Comparison of ENCODE assay signal across 23 cellular contexts in the genomic region with DNA sequence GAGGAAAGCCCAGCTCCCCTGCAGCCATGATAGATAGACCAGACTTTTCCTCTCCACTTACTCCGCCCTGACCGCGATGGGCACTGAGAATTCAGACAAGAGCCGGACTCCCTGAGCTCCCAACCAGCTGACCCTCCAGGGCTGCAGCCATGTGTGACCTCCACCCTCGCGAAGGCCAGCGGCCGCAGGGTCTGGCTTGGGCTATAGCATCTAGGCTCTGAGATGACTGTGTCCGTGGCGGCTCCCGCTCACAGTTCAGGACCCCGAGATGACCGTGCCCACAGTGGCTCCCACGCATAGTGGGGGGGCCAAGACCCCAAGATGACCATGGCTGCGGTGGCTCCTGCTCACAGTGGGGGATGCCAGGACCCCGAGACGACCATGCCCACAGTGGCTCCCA. TPM values are rescaled to one million over a fixed set of nuclear protein-coding genes. Genes with fewer than 3 reads are reported as not detected.
DNase-seq lines count a peak whose midpoint lies in the region; ATAC-seq and TF ChIP-seq lines count a peak whose summit lies in the region.
"Had no signal": no experiment of that assay in that cellular context is flagged by ENCODE, and none has a peak within 500 bp of the region (broad histone marks: within the 10 kb centered on the region; RNA-seq: fewer than 3 reads in every experiment).

No MANE protein-coding gene starts in this region.

- H3K9me3 ChIP-seq in CD8-positive, alpha-beta memory T cell (ENCODE audit: low read length), result no peaks in the 10 kb centered on the region
- H3K9me3 ChIP-seq: A549 had no signal

- no peak overlapping the region for H3K27ac ChIP-seq in CD8-positive, alpha-beta memory T cell (ENCODE audit: low read depth, low read length)
- H3K27ac ChIP-seq: A549, KMS-11, PC-9, RWPE1 had no signal

- TF ChIP-seq CTCF in nephron progenitor cell (IDR thresholded peaks at IDR 0.05) (no peak), lower leg skin (IDR thresholded peaks at IDR 0.05) (no peak)

- intact Hi-C loops in lower leg skin (cut with DNase I; ENCODE audit: low total_unique reads), result no loop called here

- H3K36me3 Mint-ChIP-seq in activated naive CD4-positive, alpha-beta T cell treated with anti-CD3 and anti-CD28 coated beads, Interleukin-2, amount 50 U/mL, for 24 hours, result no peaks in the 10 kb centered on the region
- no peaks in the 10 kb centered on the region for H3K36me3 Mint-ChIP-seq in activated naive CD4-positive, alpha-beta T cell treated with anti-CD3 and anti-CD28 coated beads, Interleukin-2, amount 10 ng/mL, durations not matched to agents 7 days and 5 days
- H3K36me3 Mint-ChIP-seq in CD8-positive, alpha-beta memory T cell, result no peaks in the 10 kb centered on the region
- H3K36me3 Mint-ChIP-seq in central memory CD8-positive, alpha-beta T cell (ENCODE audit: insufficient read depth), result peaks cover 37% of the 10 kb centered on the region
- peaks cover 2 to 6% of the 10 kb centered on the region in 2 donors for H3K36me3 Mint-ChIP-seq in stimulated activated naive B cell treated with anti-CD40 and anti-IgM and Interleukin-4, amounts not matched to agents 10 μg/mL and 1 μg/mL and 100 μg/mL, for 72 hours
- no peaks in the 10 kb centered on the region for H3K36me3 Mint-ChIP-seq in nephron progenitor cell (ENCODE audit: low read depth)

- no peaks in the 10 kb centered on the region for H3K27me3 ChIP-seq in CD8-positive, alpha-beta memory T cell (ENCODE audit: insufficient read depth, low read length, poor library complexity, severe bottlenecking)

- no peak for ATAC-seq in central memory CD8-positive, alpha-beta T cell (replicated peaks; ENCODE audit: extremely low read depth, poor library complexity, severe bottlenecking)
- ATAC-seq in stimulated activated naive B cell treated with anti-CD40 and anti-IgM and Interleukin-4, amounts not matched to agents 10 μg/mL and 1 μg/mL and 100 μg/mL, for 72 hours (replicated peaks), result no peak
- ATAC-seq: HepG2 had no signal

- H3K27ac Mint-ChIP-seq in activated naive CD4-positive, alpha-beta T cell treated with anti-CD3 and anti-CD28 coated beads, Interleukin-2, amount 50 U/mL, for 24 hours, result no peak overlapping the region
- H3K27ac Mint-ChIP-seq in activated naive CD4-positive, alpha-beta T cell treated with anti-CD3 and anti-CD28 coated beads, Interleukin-2, amount 10 ng/mL, durations not matched to agents 7 days and 5 days, result no peak overlapping the region
- peak overlapping the region; percentile 43 to 98 (median 91) for H3K27ac Mint-ChIP-seq in CD8-positive, alpha-beta memory T cell
- H3K27ac Mint-ChIP-seq in central memory CD8-positive, alpha-beta T cell (ENCODE audit: low read depth), result peak overlapping the region; percentile 89
- H3K27ac Mint-ChIP-seq in stimulated activated naive B cell treated with anti-CD40 and anti-IgM and Interleukin-4, amounts not matched to agents 10 μg/mL and 1 μg/mL and 100 μg/mL, for 72 hours, result peak overlapping the region; percentile 25
- no peak overlapping the region for H3K27ac Mint-ChIP-seq in nephron progenitor cell

- H3K36me3 ChIP-seq in CD8-positive, alpha-beta memory T cell (ENCODE audit: insufficient read depth, low read length), result no peaks in the 10 kb centered on the region

- H3K4me1 Mint-ChIP-seq in activated naive CD4-positive, alpha-beta T cell treated with anti-CD3 and anti-CD28 coated beads, Interleukin-2, amount 50 U/mL, for 24 hours, result peaks cover 48% of the 10 kb centered on the region
- peaks cover 56% of the 10 kb centered on the region for H3K4me1 Mint-ChIP-seq in activated naive CD4-positive, alpha-beta T cell treated with anti-CD3 and anti-CD28 coated beads, Interleukin-2, amount 10 ng/mL, durations not matched to agents 7 days and 5 days
- H3K4me1 Mint-ChIP-seq in CD8-positive, alpha-beta memory T cell, result peaks cover 46 to 59% (median 47%) of the 10 kb centered on the region in 3 donors
- H3K4me1 Mint-ChIP-seq in central memory CD8-positive, alpha-beta T cell, result peaks cover 50% of the 10 kb centered on the region
- H3K4me1 Mint-ChIP-seq in stimulated activated naive B cell treated with anti-CD40 and anti-IgM and Interleukin-4, amounts not matched to agents 10 μg/mL and 1 μg/mL and 100 μg/mL, for 72 hours, result peaks cover 31 to 49% of the 10 kb centered on the region in 2 donors
- H3K4me1 Mint-ChIP-seq in nephron progenitor cell, result peaks cover 42% of the 10 kb centered on the region

- H3K9me3 Mint-ChIP-seq in activated naive CD4-positive, alpha-beta T cell treated with anti-CD3 and anti-CD28 coated beads, Interleukin-2, amount 50 U/mL, for 24 hours, result no peaks in the 10 kb centered on the region
- no peaks in the 10 kb centered on the region for H3K9me3 Mint-ChIP-seq in activated naive CD4-positive, alpha-beta T cell treated with anti-CD3 and anti-CD28 coated beads, Interleukin-2, amount 10 ng/mL, durations not matched to agents 7 days and 5 days
- no peaks in the 10 kb centered on the region for H3K9me3 Mint-ChIP-seq in CD8-positive, alpha-beta memory T cell
- no peaks in the 10 kb centered on the region for H3K9me3 Mint-ChIP-seq in central memory CD8-positive, alpha-beta T cell
- H3K9me3 Mint-ChIP-seq in stimulated activated naive B cell treated with anti-CD40 and anti-IgM and Interleukin-4, amounts not matched to agents 10 μg/mL and 1 μg/mL and 100 μg/mL, for 72 hours, result no peaks in the 10 kb centered on the region
- H3K9me3 Mint-ChIP-seq in nephron progenitor cell, result no peaks in the 10 kb centered on the region

- no peak overlapping the region for H3K4me3 ChIP-seq in CD8-positive, alpha-beta memory T cell (ENCODE audit: low read length)
- no peak overlapping the region for H3K4me3 ChIP-seq in lower leg skin (ENCODE audit: low read depth, poor library complexity, severe bottlenecking)
- H3K4me3 ChIP-seq: A549, PC-9 had no signal

- H3K4me3 Mint-ChIP-seq in activated naive CD4-positive, alpha-beta T cell treated with anti-CD3 and anti-CD28 coated beads, Interleukin-2, amount 50 U/mL, for 24 hours, result peak overlapping the region; percentile 3
- H3K4me3 Mint-ChIP-seq in activated naive CD4-positive, alpha-beta T cell treated with anti-CD3 and anti-CD28 coated beads, Interleukin-2, amount 10 ng/mL, durations not matched to agents 7 days and 5 days, result no peak overlapping the region
- H3K4me3 Mint-ChIP-seq in CD8-positive, alpha-beta memory T cell, result peak overlapping the region in 5 of 7 donors; percentile 13 to 79 (median 24)
- H3K4me3 Mint-ChIP-seq in central memory CD8-positive, alpha-beta T cell, result no peak overlapping the region
- no peak overlapping the region for H3K4me3 Mint-ChIP-seq in stimulated activated naive B cell treated with anti-CD40 and anti-IgM and Interleukin-4, amounts not matched to agents 10 μg/mL and 1 μg/mL and 100 μg/mL, for 72 hours
- no peak overlapping the region for H3K4me3 Mint-ChIP-seq in nephron progenitor cell

- DNase-seq in activated naive CD4-positive, alpha-beta T cell treated with anti-CD3 and anti-CD28 coated beads, Interleukin-2, amount 10 ng/mL, durations not matched to agents 7 days and 5 days, result no peak
- DNase-seq in CD8-positive, alpha-beta memory T cell, result no peak
- DNase-seq in central memory CD8-positive, alpha-beta T cell (ENCODE audit: low spot score in 2 of 2), result no peak
- DNase-seq in stimulated activated naive B cell treated with anti-CD40 and anti-IgM and Interleukin-4, amounts not matched to agents 10 μg/mL and 1 μg/mL and 100 μg/mL, for 72 hours, result no peak
- DNase-seq in nephron progenitor cell (no peak), lower leg skin (ENCODE audit: low spot score in 2 of 2) (no peak)
- DNase-seq in activated naive CD4-positive, alpha-beta T cell (lab: John Stamatoyannopoulos, UW), result no peak
- DNase-seq: COR-L47, DMS 273 treated with DMSO at 0.1 percent for 48 hours, GDM1, H7, MV-4-11, NCI-H1417, NCI-H187, NCI-H2107, NCI-H510A, PC-9, SIG-M5 had no signal

- POLR2A ChIA-PET in CD8-positive, alpha-beta memory T cell (lab: Charles Lee), result no interaction called here

- 90 to 93% methylated on average over 14 to 17 of the region's 17 CpGs for WGBS in lower leg skin, 2 donors

- CTCF ChIA-PET in activated naive CD4-positive, alpha-beta T cell treated with anti-CD3 and anti-CD28 coated beads, Interleukin-2, amount 10 ng/mL, durations not matched to agents 7 days and 5 days (lab: Charles Lee), result no interaction called here
- CTCF ChIA-PET in CD8-positive, alpha-beta memory T cell (lab: Charles Lee), result no interaction called here

- H3K27me3 Mint-ChIP-seq in activated naive CD4-positive, alpha-beta T cell treated with anti-CD3 and anti-CD28 coated beads, Interleukin-2, amount 50 U/mL, for 24 hours, result no peaks in the 10 kb centered on the region
- H3K27me3 Mint-ChIP-seq in activated naive CD4-positive, alpha-beta T cell treated with anti-CD3 and anti-CD28 coated beads, Interleukin-2, amount 10 ng/mL, durations not matched to agents 7 days and 5 days, result no peaks in the 10 kb centered on the region
- peaks cover 0 to 2% of the 10 kb centered on the region in 2 donors for H3K27me3 Mint-ChIP-seq in CD8-positive, alpha-beta memory T cell
- H3K27me3 Mint-ChIP-seq in central memory CD8-positive, alpha-beta T cell, result no peaks in the 10 kb centered on the region
- no peaks in the 10 kb centered on the region for H3K27me3 Mint-ChIP-seq in stimulated activated naive B cell treated with anti-CD40 and anti-IgM and Interleukin-4, amounts not matched to agents 10 μg/mL and 1 μg/mL and 100 μg/mL, for 72 hours
- no peaks in the 10 kb centered on the region for H3K27me3 Mint-ChIP-seq in nephron progenitor cell (ENCODE audit: low read depth, poor library complexity)

- no peak for TF ChIP-seq POLR2A in lower leg skin (IDR thresholded peaks at IDR 0.05)

- peaks cover 68% of the 10 kb centered on the region for H3K4me1 ChIP-seq in CD8-positive, alpha-beta memory T cell (ENCODE audit: insufficient read depth, low read length)

RNA-seq across cellular contexts. Expression of gene ZFPM1, which starts 18.0 kb away (rescaled TPM):
- total RNA-seq in CD8-positive, alpha-beta memory T cell, result 10 to 100 TPM; 15.5 to 16.7 TPM
- 0.71 TPM for polyA plus RNA-seq in CD8-positive, alpha-beta memory T cell
- total RNA-seq in lower leg skin, result 1 to 10 TPM; 2.0 to 4.0 (median 3.1) TPM

Comparison
In these comparisons a context has a peak if more than half of its experiments do, and no peak if none do; other contexts are left out.
1. H3K4me3 Mint-ChIP-seq: peak in activated naive CD4-positive, alpha-beta T cell treated with anti-CD3 and anti-CD28 coated beads, Interleukin-2, amount 50 U/mL, for 24 hours (single experiment) and CD8-positive, alpha-beta memory T cell (5 of 7); none in activated naive CD4-positive, alpha-beta T cell treated with anti-CD3 and anti-CD28 coated beads, Interleukin-2, amount 10 ng/mL, durations not matched to agents 7 days and 5 days (single experiment), central memory CD8-positive, alpha-beta T cell (single experiment), stimulated activated naive B cell treated with anti-CD40 and anti-IgM and Interleukin-4, amounts not matched to agents 10 μg/mL and 1 μg/mL and 100 μg/mL, for 72 hours (0 of 2) and nephron progenitor cell (single experiment).
2. H3K27ac Mint-ChIP-seq: peak in CD8-positive, alpha-beta memory T cell (8 of 8), central memory CD8-positive, alpha-beta T cell (single experiment) and stimulated activated naive B cell treated with anti-CD40 and anti-IgM and Interleukin-4, amounts not matched to agents 10 μg/mL and 1 μg/mL and 100 μg/mL, for 72 hours (single experiment); none in activated naive CD4-positive, alpha-beta T cell treated with anti-CD3 and anti-CD28 coated beads, Interleukin-2, amount 50 U/mL, for 24 hours (single experiment), activated naive CD4-positive, alpha-beta T cell treated with anti-CD3 and anti-CD28 coated beads, Interleukin-2, amount 10 ng/mL, durations not matched to agents 7 days and 5 days (single experiment) and nephron progenitor cell (single experiment).